30 cellular contexts compared by ENCODE assay signal in genomic region chr17:81115749-81116464, GRCh38. TPM values are rescaled to one million over a fixed set of nuclear protein-coding genes. Genes with fewer than 3 reads are reported as not detected.
DNase-seq lines count a peak whose midpoint lies in the region; TF ChIP-seq lines count a peak whose summit lies in the region.
"Had no signal": no experiment of that assay in that cellular context is flagged by ENCODE, and none has a peak within 500 bp of the region (broad histone marks: within the 10 kb centered on the region; RNA-seq: fewer than 3 reads in every experiment).

No MANE protein-coding gene starts in this region.

- H3K4me3 ChIP-seq in dorsolateral prefrontal cortex: no peak overlapping the region
- H3K4me3 ChIP-seq: gastroesophageal sphincter, testis, vagina had no signal

- no peaks in the 10 kb centered on the region for H3K27me3 ChIP-seq in dorsolateral prefrontal cortex
- H3K27me3 ChIP-seq: gastroesophageal sphincter, testis, vagina had no signal

- no peak for TF ChIP-seq CTCF in RWPE1 (conservative IDR thresholded peaks at IDR 0.05; ENCODE audit: low read depth)
- no peak for TF ChIP-seq CTCF in dorsolateral prefrontal cortex (IDR thresholded peaks at IDR 0.05 in 54 of 56, conservative IDR thresholded peaks at IDR 0.05 in 2 of 56; ENCODE audit: low read depth in 1 of 56, partially characterized antibody in 56 of 56)

- DNase-seq in NCI-H510A treated with DMSO at 0.1 percent for 48 hours (lab: John Stamatoyannopoulos, UW) (peak; percentile 15), NCI-H510A (lab: John Stamatoyannopoulos, UW) (no peak), RWPE1 (ENCODE audit: low spot score) (no peak), dorsolateral prefrontal cortex (peak in 5 of 10 donors; percentile 54 to 77 (median 67)), substantia nigra (lab: John Stamatoyannopoulos, UW) (peak in 19 of 49 donors; percentile 21 to 63 (median 44)), islet precursor cell (no peak), OCI-M2 (lab: John Stamatoyannopoulos, UW; ENCODE audit: unreplicated experiment) (no peak), inferior parietal cortex (ENCODE audit: extremely low spot score) (no peak)
- DNase-seq: activated CD8-positive, alpha-beta T cell treated with anti-CD3 and anti-CD28 coated beads, Interleukin-2, amount 10 ng/mL, durations not matched to agents 7 days and 5 days; AML-193; aorta; central memory CD4-positive, alpha-beta T cell; dermis blood vessel endothelial cell; GDM1; IMR-90; NCI-H1048; NCI-H1694 treated with DMSO at 0.1 percent for 48 hours; NCI-H226; NCI-H748 treated with DMSO at 0.1 percent for 48 hours; RPMI8226; stimulated activated CD4-positive, alpha-beta T cell treated with anti-CD3 and anti-CD28 coated beads, Interleukin-12 subunit alpha, Interleukin-12 subunit beta, amount 100 ng/mL, for 4 hours; stimulated activated CD4-positive, alpha-beta T cell treated with anti-CD3 and anti-CD28 coated beads, Interleukin-4, amount 100 ng/mL, for 24 hours; T-helper 2 cell; testis had no signal

- H3K27ac ChIP-seq in RWPE1 (peak overlapping the region; percentile 80), dorsolateral prefrontal cortex (peak overlapping the region in 57 of 59 donors; percentile 4 to 100 (median 78)), substantia nigra (ENCODE audit: low read depth, low read length, poor library complexity, severe bottlenecking) (peak overlapping the region; percentile 74)
- H3K27ac ChIP-seq: gastroesophageal sphincter, testis, vagina had no signal

- CTCF ChIA-PET in RWPE1 (lab: Yijun Ruan, JAX): interaction anchor here (0.7 kb wide), 2 partner anchors 78 to 127 kb away, joined by 3 to 5 read pairs; no protein-coding TSS in a partner anchor

- intact Hi-C loops in dorsolateral prefrontal cortex (cut with DNase I): no loop called here

- POLR2A ChIA-PET in RWPE1 (lab: Yijun Ruan, JAX; ENCODE audit: low non-redundant PET): no interaction called here

RNA-seq across cellular contexts. Expression of gene PVALEF, which starts 49.4 kb away (rescaled TPM):
- total RNA-seq in dorsolateral prefrontal cortex: 1 to 10 TPM in 23 of 120 experiments, under 1 TPM in 78, not detected in 19; 0.35 to 2.6 (median 0.77) TPM
- total RNA-seq: activated CD8-positive, alpha-beta T cell treated with anti-CD3 and anti-CD28 coated beads, Interleukin-2, amount 10 ng/mL, durations not matched to agents 7 days and 5 days; aorta; dermis blood vessel endothelial cell; fibroblast of lung; gastroesophageal sphincter; H4; IMR-90; neural crest cell; sciatic nerve; testis; vagina had no signal

RNA-seq across cellular contexts. Expression of gene AATK, which starts 50.1 kb away (rescaled TPM):
- 100 to 1,000 TPM; 143 to 915 (median 275) TPM for total RNA-seq in dorsolateral prefrontal cortex
